1 cellular context compared by ENCODE assay signal in the genomic region with DNA sequence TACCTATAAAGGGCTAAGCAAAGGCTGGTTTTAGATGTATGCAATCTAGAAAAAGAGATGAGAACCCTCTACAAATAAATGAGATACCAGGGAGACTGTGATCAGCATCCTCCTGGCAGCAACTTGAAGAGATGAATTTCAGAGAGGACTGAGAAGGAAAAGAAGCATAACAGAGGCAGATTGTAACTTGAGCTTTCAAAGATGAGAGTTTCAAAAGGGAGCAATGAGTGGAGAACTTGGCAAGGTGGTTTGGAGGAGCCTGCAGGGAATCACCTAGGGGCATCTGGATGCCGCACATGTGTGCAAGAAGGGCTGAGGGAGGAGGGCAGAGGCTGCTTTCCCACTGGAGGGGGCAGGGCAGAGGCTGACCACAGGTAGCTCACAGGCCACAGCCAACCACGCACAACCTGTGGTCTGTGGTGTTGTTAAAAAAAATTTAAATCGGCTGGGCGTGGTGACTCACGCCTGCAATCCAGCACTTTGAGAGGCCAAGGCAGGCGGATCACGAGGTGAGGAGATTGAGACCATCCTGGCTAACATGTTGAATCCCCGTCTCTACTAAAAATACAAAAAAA.
TF ChIP-seq lines count a peak whose summit lies in the region.

No MANE protein-coding gene starts in this region.

TF ChIP-seq in WTC11, 78 proteins besides CTCF, POLR2A, EP300 and RAD21 (continued from another document):
- TF ChIP-seq ZNF317 (CRISPR knock-in tag; IDR thresholded peaks at IDR 0.05; ENCODE audit: borderline replicate concordance, low read depth): no peak
- no peak for TF ChIP-seq ATF1 (CRISPR knock-in tag; IDR thresholded peaks at IDR 0.05)
- no peak for TF ChIP-seq SMAD4 (CRISPR knock-in tag; IDR thresholded peaks at IDR 0.05)
- no peak for TF ChIP-seq ELF4 (CRISPR knock-in tag; IDR thresholded peaks at IDR 0.05; ENCODE audit: low read depth)
- TF ChIP-seq, protein P1, sequence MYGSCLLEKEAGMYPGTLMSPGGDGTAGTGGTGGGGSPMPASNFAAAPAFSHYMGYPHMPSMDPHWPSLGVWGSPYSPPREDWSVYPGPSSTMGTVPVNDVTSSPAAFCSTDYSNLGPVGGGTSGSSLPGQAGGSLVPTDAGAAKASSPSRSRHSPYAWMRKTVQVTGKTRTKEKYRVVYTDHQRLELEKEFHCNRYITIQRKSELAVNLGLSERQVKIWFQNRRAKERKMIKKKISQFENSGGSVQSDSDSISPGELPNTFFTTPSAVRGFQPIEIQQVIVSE (CRISPR knock-in tag; IDR thresholded peaks at IDR 0.05; ENCODE audit: borderline replicate concordance): no peak
- TF ChIP-seq NFE2L1 (CRISPR knock-in tag; IDR thresholded peaks at IDR 0.05): no peak
- no peak for TF ChIP-seq ZNF281 (CRISPR knock-in tag; IDR thresholded peaks at IDR 0.05)
- TF ChIP-seq ESRRA (CRISPR knock-in tag; IDR thresholded peaks at IDR 0.05; ENCODE audit: borderline replicate concordance): no peak
- no peak for TF ChIP-seq OVOL2 (CRISPR knock-in tag; IDR thresholded peaks at IDR 0.05; ENCODE audit: borderline replicate concordance)
- no peak for TF ChIP-seq NFATC4 (CRISPR knock-in tag; IDR thresholded peaks at IDR 0.05)
- TF ChIP-seq TCF7 (CRISPR knock-in tag; IDR thresholded peaks at IDR 0.05; ENCODE audit: low read depth): no peak
